ENCODE assay signal across 14 cellular contexts in genomic region chr20:51496964-51497363, GRCh38. TPM values are rescaled to one million over a fixed set of nuclear protein-coding genes. Genes with fewer than 3 reads are reported as not detected.
DNase-seq lines count a peak whose midpoint lies in the region; ATAC-seq lines count a peak whose summit lies in the region.
"Had no signal": no experiment of that assay in that cellular context is flagged by ENCODE, and none has a peak within 500 bp of the region (broad histone marks: within the 10 kb centered on the region; RNA-seq: fewer than 3 reads in every experiment).

No MANE protein-coding gene starts in this region.

- CTCF ChIA-PET in T-cell (lab: Charles Lee) = no interaction called here

- no peak for ATAC-seq in T-cell (replicated peaks in 1 of 4)
- ATAC-seq in effector memory CD8-positive, alpha-beta T cell (replicated peaks) = no peak
- ATAC-seq in stimulated activated naive CD8-positive, alpha-beta T cell treated with anti-CD3 and anti-CD28 coated beads, Interleukin-15, amount 100 ng/mL, for 72 hours = no peak

- peaks cover 98% of the 10 kb centered on the region for H3K4me1 Mint-ChIP-seq in activated naive CD4-positive, alpha-beta T cell treated with anti-CD3 and anti-CD28 coated beads, Interleukin-2, amount 50 U/mL, for 24 hours
- peaks cover 97 to 98% (median 97%) of the 10 kb centered on the region in 3 donors for H3K4me1 Mint-ChIP-seq in T-cell
- H3K4me1 Mint-ChIP-seq in effector memory CD8-positive, alpha-beta T cell (ENCODE audit: low read depth in 2 of 2) = peaks cover 83 to 93% of the 10 kb centered on the region in 2 donors
- H3K4me1 Mint-ChIP-seq in stimulated activated naive CD8-positive, alpha-beta T cell treated with anti-CD3 and anti-CD28 coated beads, Interleukin-15, amount 100 ng/mL, for 72 hours = peaks cover 96% of the 10 kb centered on the region

- no peaks in the 10 kb centered on the region for H3K27me3 Mint-ChIP-seq in activated naive CD4-positive, alpha-beta T cell treated with anti-CD3 and anti-CD28 coated beads, Interleukin-2, amount 50 U/mL, for 24 hours
- H3K27me3 Mint-ChIP-seq in T-cell = no peaks in the 10 kb centered on the region
- H3K27me3 Mint-ChIP-seq in effector memory CD8-positive, alpha-beta T cell = no peaks in the 10 kb centered on the region
- H3K27me3 Mint-ChIP-seq in stimulated activated naive CD8-positive, alpha-beta T cell treated with anti-CD3 and anti-CD28 coated beads, Interleukin-15, amount 100 ng/mL, for 72 hours = no peaks in the 10 kb centered on the region

- peaks cover 10% of the 10 kb centered on the region for H3K9me3 Mint-ChIP-seq in activated naive CD4-positive, alpha-beta T cell treated with anti-CD3 and anti-CD28 coated beads, Interleukin-2, amount 50 U/mL, for 24 hours
- no peaks in the 10 kb centered on the region for H3K9me3 Mint-ChIP-seq in T-cell
- H3K9me3 Mint-ChIP-seq in effector memory CD8-positive, alpha-beta T cell = no peaks in the 10 kb centered on the region
- peaks cover 6 to 7% of the 10 kb centered on the region in 2 donors for H3K9me3 Mint-ChIP-seq in stimulated activated naive CD8-positive, alpha-beta T cell treated with anti-CD3 and anti-CD28 coated beads, Interleukin-15, amount 100 ng/mL, for 72 hours

- peak overlapping the region; percentile 99 for H3K27ac Mint-ChIP-seq in activated naive CD4-positive, alpha-beta T cell treated with anti-CD3 and anti-CD28 coated beads, Interleukin-2, amount 50 U/mL, for 24 hours
- H3K27ac Mint-ChIP-seq in T-cell = peak overlapping the region; percentile 92 to 96
- peak overlapping the region; percentile 87 to 97 for H3K27ac Mint-ChIP-seq in effector memory CD8-positive, alpha-beta T cell
- H3K27ac Mint-ChIP-seq in stimulated activated naive CD8-positive, alpha-beta T cell treated with anti-CD3 and anti-CD28 coated beads, Interleukin-15, amount 100 ng/mL, for 72 hours = peak overlapping the region; percentile 72 to 74

- POLR2A ChIA-PET in T-cell (lab: Charles Lee) = interaction anchor here in 1 of 2 donors (0.6 kb wide), 1 partner anchor 30 kb away, joined by 4 read pairs; no protein-coding TSS in a partner anchor

- H3K4me3 Mint-ChIP-seq in activated naive CD4-positive, alpha-beta T cell treated with anti-CD3 and anti-CD28 coated beads, Interleukin-2, amount 50 U/mL, for 24 hours = peak overlapping the region; percentile 84
- H3K4me3 Mint-ChIP-seq in T-cell = peak overlapping the region; percentile 62 to 82 (median 73)
- peak overlapping the region; percentile 72 to 76 for H3K4me3 Mint-ChIP-seq in effector memory CD8-positive, alpha-beta T cell
- peak overlapping the region; percentile 66 to 75 for H3K4me3 Mint-ChIP-seq in stimulated activated naive CD8-positive, alpha-beta T cell treated with anti-CD3 and anti-CD28 coated beads, Interleukin-15, amount 100 ng/mL, for 72 hours

- no peak for DNase-seq in activated naive CD4-positive, alpha-beta T cell treated with anti-CD3 and anti-CD28 coated beads, Interleukin-2, amount 50 U/mL, for 16 hours
- no peak for DNase-seq in T-cell
- no peak for DNase-seq in effector memory CD8-positive, alpha-beta T cell
- no peak for DNase-seq in stimulated activated naive CD8-positive, alpha-beta T cell treated with anti-CD3 and anti-CD28 coated beads, Interleukin-15, amount 100 ng/mL, for 72 hours
- no peak for DNase-seq in NCI-H1048 (lab: John Stamatoyannopoulos, UW)
- no peak for DNase-seq in iPS-NIHi7 (ENCODE audit: extremely low spot score)
- no peak for DNase-seq in RKO (ENCODE audit: low spot score)
- DNase-seq: AML-193, DMS53, foreskin fibroblast, NCI-H82, RPMI8226, stomach had no signal

- peaks cover 14% of the 10 kb centered on the region for H3K36me3 Mint-ChIP-seq in activated naive CD4-positive, alpha-beta T cell treated with anti-CD3 and anti-CD28 coated beads, Interleukin-2, amount 50 U/mL, for 24 hours
- peaks cover 18% of the 10 kb centered on the region for H3K36me3 Mint-ChIP-seq in T-cell
- H3K36me3 Mint-ChIP-seq in effector memory CD8-positive, alpha-beta T cell (ENCODE audit: insufficient read depth) = peaks cover 46% of the 10 kb centered on the region

RNA-seq across cellular contexts. Expression of gene NFATC2, which starts 45.6 kb away (rescaled TPM):
- total RNA-seq in T-cell = 10 to 100 TPM; 49.0 to 75.9 (median 67.0) TPM
